ENCODE assay signal across 8 cellular contexts in the genomic region with DNA sequence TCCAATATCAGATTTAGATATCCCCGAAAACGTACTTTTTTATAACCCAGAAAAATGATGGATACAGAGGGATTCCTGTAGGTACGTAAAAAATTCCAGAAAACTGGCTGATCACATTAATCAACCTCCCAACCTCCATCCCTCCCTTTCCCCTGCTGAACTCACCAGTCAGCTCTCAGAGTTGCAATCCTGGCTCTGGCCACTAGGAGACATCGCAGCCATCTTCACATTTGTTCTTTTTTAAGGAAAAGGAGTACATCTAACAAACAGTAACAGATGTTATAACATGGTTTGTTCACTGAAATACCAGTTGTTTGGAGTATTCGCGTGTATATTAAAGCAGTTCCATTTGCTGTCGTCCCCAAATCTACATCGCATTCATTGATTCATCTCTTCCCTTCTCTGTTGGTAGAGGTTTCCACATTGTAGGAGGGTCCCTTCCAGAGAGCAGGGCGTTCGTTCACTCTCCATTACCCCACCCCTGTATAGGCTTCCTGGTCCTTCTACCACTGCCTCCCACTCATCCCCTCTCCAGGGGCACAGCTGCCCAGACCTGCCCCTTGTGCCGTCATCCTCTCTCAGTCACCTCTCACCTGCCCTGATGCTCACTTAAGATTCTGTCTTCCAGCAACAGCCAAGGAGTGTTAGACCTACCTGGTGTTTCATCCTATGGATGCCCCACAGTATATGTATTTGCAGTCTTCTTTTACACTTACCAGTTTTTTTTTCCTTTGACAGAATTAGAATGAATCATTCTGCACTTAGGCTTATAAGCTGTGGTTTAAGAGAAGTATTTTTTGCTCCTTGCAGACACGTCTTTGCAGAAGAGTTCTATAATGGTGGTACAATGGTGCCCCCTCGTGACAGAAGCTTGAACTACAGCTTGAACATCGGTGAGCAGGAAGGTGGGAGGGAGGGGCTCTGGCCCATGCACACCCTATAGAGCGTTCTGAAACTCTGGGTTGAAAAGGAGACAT. TPM values are rescaled to one million over a fixed set of nuclear protein-coding genes. Genes with fewer than 3 reads are reported as not detected.
A peak's percentile ranks its signal among the peaks of the same experiment; 100 is the strongest.
DNase-seq lines count a peak whose midpoint lies in the region; ATAC-seq and TF ChIP-seq lines count a peak whose summit lies in the region.

No MANE protein-coding gene starts in this region.

- H3K4me3 ChIP-seq in A673 (ENCODE audit: low read depth, low read length, poor library complexity, severe bottlenecking) (no peak overlapping the region), breast epithelium (no peak overlapping the region)

- H3K36me3 ChIP-seq in A673 (ENCODE audit: insufficient read depth, low read length, poor library complexity, severe bottlenecking) (no peaks in the 10 kb centered on the region), breast epithelium (no peaks in the 10 kb centered on the region)

- peak; percentile 72 for TF ChIP-seq CTCF in A673 (conservative IDR thresholded peaks at IDR 0.05; ENCODE audit: low read depth, low read length)
- peak; percentile 46; the same call in 1 of the 2 replicates for TF ChIP-seq CTCF in VCaP (conservative IDR thresholded peaks at IDR 0.05)
- TF ChIP-seq CTCF in breast epithelium (IDR thresholded peaks at IDR 0.05) = peak; percentile 20 to 44 (median 27)

- no TSS peak for BruUV-seq in A673 (replicated peaks; lab: Mats Ljungman, UMichigan)

- DNase-seq in A673 (ENCODE audit: low spot score) = peak; percentile 78
- peak; percentile 18 to 44 for DNase-seq in NCI-H1930 (lab: John Stamatoyannopoulos, UW)
- DNase-seq in breast epithelium (ENCODE audit: low spot score in 2 of 2) = peak; percentile 26 to 53
- peak; percentile 79 for DNase-seq in left kidney (ENCODE audit: low read depth, low spot score)
- DNase-seq in stimulated activated CD4-positive, alpha-beta T cell treated with anti-CD3 and anti-CD28 coated beads, Interleukin-4, amount 100 ng/mL, for 4 hours = peak; percentile 41 to 57

- H3K27me3 ChIP-seq in A673 (replicated peaks; ENCODE audit: insufficient read depth, low read depth, low read length, poor library complexity) (no peaks in the 10 kb centered on the region), breast epithelium (peaks cover 0 to 24% of the 10 kb centered on the region in 2 donors)

- H3K4me1 ChIP-seq in A673 (ENCODE audit: insufficient read depth, low read length, poor library complexity, severe bottlenecking) = no peaks in the 10 kb centered on the region
- H3K4me1 ChIP-seq in breast epithelium = no peaks in the 10 kb centered on the region

- no peak for TF ChIP-seq POLR2A in breast epithelium (IDR thresholded peaks at IDR 0.05)

- intact Hi-C loops in A673 (cut with micrococcal nuclease; ENCODE audit: unreplicated experiment) (loop anchor here (1.0 kb wide), 1 partner anchor 276 kb away; no protein-coding TSS in a partner anchor), breast epithelium (cut with DNase I; ENCODE audit: low total_unique reads) (no loop called here)

- H3K27ac ChIP-seq in A673 (ENCODE audit: low read depth, low read length, poor library complexity, severe bottlenecking) (no peak overlapping the region), VCaP (no peak overlapping the region), breast epithelium (no peak overlapping the region)

- H3K9me3 ChIP-seq in A673 (ENCODE audit: low read depth, low read length, poor library complexity, severe bottlenecking) (no peaks in the 10 kb centered on the region), breast epithelium (no peaks in the 10 kb centered on the region)

- CTCF ChIA-PET in A673 (lab: Charles Lee) = interaction anchor here (0.5 to 1.1 kb wide), 5 partner anchors 36 to 839 kb away, joined by 3 to 4 read pairs (median 3); a partner anchor contains a TSS

- POLR2A ChIA-PET in A673 (lab: Charles Lee; ENCODE audit: low non-redundant PET) = no interaction called here

- ATAC-seq in GM18499 (IDR thresholded peaks at IDR 0.05; ENCODE audit: insufficient read depth, unreplicated experiment) = peak; percentile 67
- peak; percentile 87 for ATAC-seq in HG02938 (IDR thresholded peaks at IDR 0.05; ENCODE audit: unreplicated experiment)

RNA-seq across cellular contexts. Expression of a gene that starts 36.8 kb away (rescaled TPM):
- total RNA-seq in A673 (2021) (0.97 and 1.1 TPM in 2 replicates), breast epithelium (1 to 10 TPM; 1.3 to 3.6 (median 2.0) TPM)
